In the genomic region with DNA sequence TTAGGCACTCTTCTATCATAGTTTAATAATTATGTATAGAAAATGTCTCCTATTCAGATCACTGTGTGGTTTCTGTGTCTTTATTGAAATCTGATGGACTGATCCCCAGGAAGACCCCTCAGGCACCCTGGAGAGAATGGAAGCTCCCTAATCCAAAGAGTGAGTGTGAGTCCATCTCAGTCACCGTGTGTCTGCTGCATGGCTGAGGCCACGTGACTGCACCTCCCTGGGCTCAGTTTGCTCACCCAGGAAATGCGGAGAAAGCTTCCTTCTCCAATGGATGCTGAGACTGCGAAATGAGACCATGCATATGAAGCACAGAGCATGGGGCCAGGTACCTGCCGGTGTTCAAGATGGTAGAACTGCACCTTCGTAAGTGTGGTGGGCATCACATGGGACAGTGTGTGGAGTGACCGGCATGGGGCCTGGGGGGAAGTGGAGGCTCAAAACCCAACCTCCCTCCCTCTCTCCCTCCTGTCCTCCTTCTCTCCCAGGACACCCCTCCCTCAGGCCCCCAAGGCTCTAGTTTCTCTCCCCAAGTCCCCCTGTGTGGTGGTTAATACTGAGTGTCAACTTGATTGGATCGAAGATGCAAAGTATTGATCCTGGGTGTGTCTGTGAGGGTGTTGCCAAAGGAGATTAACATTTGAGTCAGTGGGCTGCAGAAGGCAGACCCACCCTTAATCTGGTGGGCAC, we compare ENCODE assay signal across 16 cellular contexts.
"Had no signal": no experiment of that assay in that cellular context is flagged by ENCODE, and none has a peak within 500 bp of the region (broad histone marks: within the 10 kb centered on the region; RNA-seq: fewer than 3 reads in every experiment).

No MANE protein-coding gene starts in this region.

- H3K36me3 Mint-ChIP-seq: immature natural killer cell; memory B cell; stimulated activated effector memory CD8-positive, alpha-beta T cell treated with anti-CD3 and anti-CD28 coated beads, Interleukin-12 subunit alpha, Interleukin-12 subunit beta, amount 100 ng/mL, for 72 hours had no signal

- H3K36me3 ChIP-seq: adrenal gland, heart right ventricle, neutrophil, pancreas, stomach had no signal

- ATAC-seq: activated CD8-positive, alpha-beta T cell treated with anti-CD3 and anti-CD28 coated beads, Interleukin-2, amount 10 ng/mL, durations not matched to agents 7 days and 5 days had no signal

- H3K27ac ChIP-seq: adrenal gland, heart right ventricle, neutrophil, pancreas, stomach had no signal

- H3K4me3 Mint-ChIP-seq: activated CD4-positive, alpha-beta T cell treated with anti-CD3 and anti-CD28 coated beads, Interleukin-2, amount 10 ng/mL, durations not matched to agents 7 days and 5 days; activated CD8-positive, alpha-beta T cell treated with anti-CD3 and anti-CD28 coated beads, Interleukin-2, amount 10 ng/mL, durations not matched to agents 7 days and 5 days; dendritic cell treated with granulocyte-macrophage colony-stimulating factor and Interleukin-4, amounts not matched to agents 40 ng/mL and 50 ng/mL, for 4 days; immature natural killer cell; memory B cell; naive thymus-derived CD4-positive, alpha-beta T cell; stimulated activated effector memory CD8-positive, alpha-beta T cell treated with anti-CD3 and anti-CD28 coated beads, Interleukin-12 subunit alpha, Interleukin-12 subunit beta, amount 100 ng/mL, for 72 hours had no signal

- H3K27me3 ChIP-seq: adrenal gland, neutrophil, pancreas had no signal

- H3K27ac Mint-ChIP-seq: activated CD4-positive, alpha-beta T cell treated with anti-CD3 and anti-CD28 coated beads, Interleukin-2, amount 10 ng/mL, durations not matched to agents 7 days and 5 days; activated CD8-positive, alpha-beta T cell treated with anti-CD3 and anti-CD28 coated beads, Interleukin-2, amount 10 ng/mL, durations not matched to agents 7 days and 5 days; activated naive CD4-positive, alpha-beta T cell treated with anti-CD3 and anti-CD28 coated beads, Interleukin-2, amount 50 U/mL, for 72 hours; dendritic cell treated with granulocyte-macrophage colony-stimulating factor and Interleukin-4, amounts not matched to agents 40 ng/mL and 50 ng/mL, for 4 days; immature natural killer cell; memory B cell; naive thymus-derived CD4-positive, alpha-beta T cell; stimulated activated effector memory CD8-positive, alpha-beta T cell treated with anti-CD3 and anti-CD28 coated beads, Interleukin-12 subunit alpha, Interleukin-12 subunit beta, amount 100 ng/mL, for 72 hours had no signal

- H3K4me1 Mint-ChIP-seq: activated CD4-positive, alpha-beta T cell treated with anti-CD3 and anti-CD28 coated beads, Interleukin-2, amount 10 ng/mL, durations not matched to agents 7 days and 5 days; immature natural killer cell; memory B cell; stimulated activated effector memory CD8-positive, alpha-beta T cell treated with anti-CD3 and anti-CD28 coated beads, Interleukin-12 subunit alpha, Interleukin-12 subunit beta, amount 100 ng/mL, for 72 hours had no signal

- H3K4me2 ChIP-seq: smooth muscle cell had no signal

- DNase-seq: activated gamma-delta T cell; effector CD8-positive, alpha-beta T cell had no signal

- H3K9me3 ChIP-seq: adrenal gland, neutrophil, pancreas had no signal

- H3K4me1 ChIP-seq: adrenal gland, heart right ventricle, pancreas, stomach had no signal

- H3K9me3 Mint-ChIP-seq: immature natural killer cell; stimulated activated effector memory CD8-positive, alpha-beta T cell treated with anti-CD3 and anti-CD28 coated beads, Interleukin-12 subunit alpha, Interleukin-12 subunit beta, amount 100 ng/mL, for 72 hours had no signal

- H3K4me3 ChIP-seq: adrenal gland, heart right ventricle, pancreas, smooth muscle cell, stomach had no signal
